24 cellular contexts compared by ENCODE assay signal in genomic region chr9:85516976-85517637, GRCh38.
DNase-seq lines count a peak whose midpoint lies in the region; ATAC-seq and TF ChIP-seq lines count a peak whose summit lies in the region.
"Had no signal": no experiment of that assay in that cellular context is flagged by ENCODE, and none has a peak within 500 bp of the region (broad histone marks: within the 10 kb centered on the region; RNA-seq: fewer than 3 reads in every experiment).

No MANE protein-coding gene starts in this region.

- H2AFZ ChIP-seq in HCT116 (ENCODE audit: low read depth, low read length, poor library complexity, severe bottlenecking) (no peak overlapping the region), PC-9 (0 out of 2 replicates have a peak overlapping the region, but pooled peaks have one; percentile 40)

- no peaks in the 10 kb centered on the region for H3K36me3 ChIP-seq in HCT116 (ENCODE audit: control insufficient read depth in 1 of 2, insufficient read depth in 2 of 2, low read length in 2 of 2)
- no peaks in the 10 kb centered on the region for H3K36me3 ChIP-seq in PC-9 (ENCODE audit: low read depth)
- H3K36me3 ChIP-seq: gastroesophageal sphincter, HAP-1, transverse colon had no signal

- H3K4me1 ChIP-seq in HCT116 (ENCODE audit: control insufficient read depth in 1 of 2, insufficient read depth in 2 of 2, low read length in 2 of 2) (peaks cover 4 to 24% of the 10 kb centered on the region in 2 experiments), PC-9 (replicated peaks; ENCODE audit: insufficient read depth) (0 out of 2 replicates have a peak, but pooled peaks cover 3% of the 10 kb centered on the region)
- H3K4me1 ChIP-seq: gastroesophageal sphincter, HAP-1, transverse colon had no signal

- DNase-seq in HCT116 (ENCODE audit: low read depth, low spot score) = peak; percentile 24
- peak; percentile 26 to 69 for DNase-seq in PC-9
- peak; percentile 74 for DNase-seq in epithelial cell of prostate (ENCODE audit: low read depth, low spot score)
- peak; percentile 41 for DNase-seq in renal cortical epithelial cell (ENCODE audit: low read depth)
- DNase-seq in ACHN = no peak
- no peak for DNase-seq in NCI-H82 treated with DMSO at 0.1 percent for 48 hours (lab: John Stamatoyannopoulos, UW; ENCODE audit: unreplicated experiment)
- no peak for DNase-seq in ecto neural progenitor cell (ENCODE audit: low spot score)
- DNase-seq: activated CD4-positive, alpha-beta T cell treated with anti-CD3 and anti-CD28 coated beads, Interleukin-2, amount 50 U/mL, for 48 hours; activated naive CD4-positive, alpha-beta T cell; activated naive CD8-positive, alpha-beta T cell treated with anti-CD3 and anti-CD28 coated beads, Interleukin-2, amount 50 U/mL, for 24 hours; activated T-cell treated with anti-CD3 and anti-CD28 coated beads, Interleukin-2, amount 50 U/mL, for 72 hours; C1 segment of cervical spinal cord; cerebellar nuclear complex; Karpas-422; NCI-H446; nephron progenitor cell; stimulated activated CD4-positive, alpha-beta T cell treated with anti-CD3 and anti-CD28 coated beads, Interleukin-4, amount 100 ng/mL, for 1 hour; T-helper 17 cell; transverse colon had no signal

- ATAC-seq in HCT116 (peak; percentile 87), HG03097 (IDR thresholded peaks at IDR 0.05; ENCODE audit: low FRiP score, unreplicated experiment) (no peak)
- ATAC-seq: activated CD4-positive, CD25-positive, alpha-beta regulatory T cell treated with anti-CD3 and anti-CD28 coated beads, Interleukin-2, amount 50 U/mL, for 24 hours; activated naive CD8-positive, alpha-beta T cell treated with anti-CD3 and anti-CD28 coated beads, Interleukin-2, amount 50 U/mL, for 24 hours; activated T-cell treated with anti-CD3 and anti-CD28 coated beads, Interleukin-2, amount 50 U/mL, for 72 hours; gastroesophageal sphincter; SK-N-SH treated with all-trans-retinoic acid at 6 μM for 48 hours; T-helper 17 cell had no signal

- TF ChIP-seq CTCF in HCT116 (IDR thresholded peaks at IDR 0.05 in 2 of 3, conservative IDR thresholded peaks at IDR 0.05 in 1 of 3; ENCODE audit: borderline replicate concordance in 1 of 3, insufficient read depth in 1 of 3, low read depth in 2 of 3, low read length in 2 of 3) (no peak), PC-9 (conservative IDR thresholded peaks at IDR 0.05) (no peak)

- no TSS peak for BruUV-seq in HCT116 (replicated peaks; lab: Mats Ljungman, UMichigan)
- BruUV-seq in PC-9 (replicated peaks; lab: Mats Ljungman, UMichigan) = no TSS peak

- no peak for TF ChIP-seq POLR2A in HCT116 (IDR thresholded peaks at IDR 0.05; ENCODE audit: borderline replicate concordance, extremely low read depth, insufficient read depth, insufficient read length)

- no peaks in the 10 kb centered on the region; the same call in 1 of the 2 replicates for H3F3A ChIP-seq in PC-9 (ENCODE audit: insufficient read depth, low read depth)

- H4K20me1 ChIP-seq in HCT116 (ENCODE audit: insufficient read depth) (no peaks in the 10 kb centered on the region), PC-9 (ENCODE audit: insufficient read depth) (no peaks in the 10 kb centered on the region)

- H3K79me2 ChIP-seq in HCT116 (ENCODE audit: insufficient read depth, low read length) (no peaks in the 10 kb centered on the region), PC-9 (ENCODE audit: low read depth) (no peaks in the 10 kb centered on the region)

- no peaks in the 10 kb centered on the region for H3K27me3 ChIP-seq in HCT116 (ENCODE audit: insufficient read depth, low read length)
- peaks cover 23% of the 10 kb centered on the region for H3K27me3 ChIP-seq in PC-9 (ENCODE audit: insufficient read depth, low read depth)

- intact Hi-C loops in HCT116 (cut with micrococcal nuclease) = no loop called here
- intact Hi-C loops in PC-9 (cut with micrococcal nuclease; ENCODE audit: unreplicated experiment) = no loop called here

- H3K9me3 ChIP-seq in HCT116 (ENCODE audit: control insufficient read depth in 1 of 2, insufficient read depth in 1 of 2, low read depth in 1 of 2, low read length in 2 of 2) (no peaks in the 10 kb centered on the region), PC-9 (ENCODE audit: insufficient read depth, low read depth) (no peaks in the 10 kb centered on the region)
- H3K9me3 ChIP-seq: gastroesophageal sphincter, HAP-1, transverse colon had no signal

- H3K9me2 ChIP-seq in HCT116 (ENCODE audit: insufficient read depth) = no peaks in the 10 kb centered on the region
- H3K9me2 ChIP-seq in PC-9 (ENCODE audit: insufficient read depth) = no peaks in the 10 kb centered on the region

- H3K4me3 ChIP-seq in HCT116 (replicated peaks in 1 of 2; ENCODE audit: low read depth in 1 of 2, low read length in 2 of 2) (no peak overlapping the region), PC-9 (no peak overlapping the region)
- H3K4me3 ChIP-seq: gastroesophageal sphincter, HAP-1, transverse colon had no signal

- no peak for TF ChIP-seq RAD21 in HCT116 (IDR thresholded peaks at IDR 0.05; ENCODE audit: low read depth)

- RAD21 ChIA-PET in HCT116 (lab: Charles Lee; ENCODE audit: low non-redundant PET in 1 of 2, low total read pairs in 2 of 2, uncharacterized antibody in 2 of 2, unreplicated experiment in 2 of 2) = no interaction called here

- H3K27ac ChIP-seq in HCT116 (ENCODE audit: low read depth, low read length) (no peak overlapping the region), PC-9 (no peak overlapping the region), epithelial cell of prostate (no peak overlapping the region)
- H3K27ac ChIP-seq: gastroesophageal sphincter, transverse colon had no signal

- H3K9ac ChIP-seq in HCT116 (ENCODE audit: low read length) = no peak overlapping the region

- CTCF ChIA-PET in HCT116 (lab: Charles Lee) = no interaction called here
- CTCF ChIA-PET in PC-9 (lab: Charles Lee) = no interaction called here

- peak overlapping the region; percentile 61 for H3K4me2 ChIP-seq in HCT116 (ENCODE audit: low read length)
- no peak overlapping the region for H3K4me2 ChIP-seq in PC-9

- POLR2A ChIA-PET in HCT116 (lab: Charles Lee) = no interaction called here
- POLR2A ChIA-PET in PC-9 (lab: Charles Lee; ENCODE audit: unreplicated experiment) = no interaction called here

- in situ Hi-C loops in ACHN (cut with HindIII; ENCODE audit: low pct_ligation_motif_present, low pct_unique_long_range_greater_than_20kb, low sequenced_read_pairs) = no loop called here

TF ChIP-seq in HCT116, 20 proteins besides CTCF, POLR2A, EP300 and RAD21:
- TF ChIP-seq EGR1 (IDR thresholded peaks at IDR 0.05; ENCODE audit: low read depth) (no peak), TCF7L2 (IDR thresholded peaks at IDR 0.05; ENCODE audit: borderline replicate concordance, extremely low read depth, insufficient read depth, insufficient read length) (no peak)

Comparison
In these comparisons a context has a peak if more than half of its experiments do, and no peak if none do; other contexts are left out.
1. DNase-seq: peak in HCT116 (single experiment), PC-9 (2 of 2), epithelial cell of prostate (single experiment) and renal cortical epithelial cell (single experiment); none in ACHN (single experiment), NCI-H82 treated with DMSO at 0.1 percent for 48 hours (single experiment) and ecto neural progenitor cell (single experiment).